Comparison of ENCODE assay signal across 8 cellular contexts in the genomic region with DNA sequence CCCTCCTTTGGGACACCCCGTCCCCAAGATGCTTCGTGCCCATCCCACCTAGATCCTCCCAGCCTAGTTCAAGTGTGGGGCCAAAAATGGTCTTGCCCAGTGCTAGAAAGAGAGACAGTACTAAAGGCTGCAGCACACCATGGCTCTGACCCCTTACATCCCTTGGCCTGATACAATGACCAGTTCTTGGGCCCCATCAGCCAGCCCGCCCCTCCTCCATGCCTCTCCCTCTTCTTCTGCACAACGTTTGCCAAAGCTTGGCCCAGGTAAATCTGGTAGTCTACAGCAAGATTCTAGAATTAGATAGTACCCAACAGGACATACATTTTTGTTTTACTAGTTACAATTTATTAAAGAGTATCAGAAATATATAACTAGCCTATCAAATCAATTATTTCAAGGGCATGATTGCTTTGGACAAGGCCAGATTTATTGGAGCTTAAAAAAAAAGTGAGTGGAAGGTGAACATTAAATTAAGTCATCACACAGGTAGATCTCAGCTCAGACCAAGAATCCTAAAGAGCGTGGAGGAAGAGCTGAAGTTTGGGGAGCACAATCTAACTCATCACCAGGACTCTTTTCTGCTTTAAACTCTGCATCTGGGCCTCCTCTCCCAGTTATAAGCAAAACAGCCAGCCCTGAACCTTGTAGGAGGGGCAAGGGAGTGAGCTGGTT.
A peak's percentile ranks its signal among the peaks of the same experiment; 100 is the strongest.
DNase-seq lines count a peak whose midpoint lies in the region; ATAC-seq and TF ChIP-seq lines count a peak whose summit lies in the region.
"Had no signal": no experiment of that assay in that cellular context is flagged by ENCODE, and none has a peak within 500 bp of the region (broad histone marks: within the 10 kb centered on the region; RNA-seq: fewer than 3 reads in every experiment).

No MANE protein-coding gene starts in this region.

- H3K4ac ChIP-seq in H9 (ENCODE audit: low read depth, low read length) = no peak overlapping the region

- H3K4me3 ChIP-seq in left lung (no peak overlapping the region), smooth muscle cell (no peak overlapping the region)

- H2BK15ac ChIP-seq in H9 (ENCODE audit: low read depth, low read length) = no peak overlapping the region

- H3K27me3 ChIP-seq in H9 (ENCODE audit: insufficient read depth, low read length) (no peaks in the 10 kb centered on the region), left lung (no peaks in the 10 kb centered on the region), smooth muscle cell (ENCODE audit: low read depth) (no peaks in the 10 kb centered on the region)

- no peaks in the 10 kb centered on the region for H3K9me3 Mint-ChIP-seq in H9
- no peaks in the 10 kb centered on the region for H3K9me3 Mint-ChIP-seq in activated B cell treated with CpG ODN at 0.5 μM for 24 hours

- H3K4me1 ChIP-seq in H9 (ENCODE audit: insufficient read depth, low read length) (peaks cover 2% of the 10 kb centered on the region; the same call in 1 of the 2 replicates), left lung (peaks cover 49 to 88% of the 10 kb centered on the region in 2 donors), smooth muscle cell (ENCODE audit: low read depth) (peaks cover 30% of the 10 kb centered on the region)

- H2AFZ ChIP-seq in H9 (ENCODE audit: low read length) = no peak overlapping the region
- H2AFZ ChIP-seq in smooth muscle cell (ENCODE audit: low read depth) = no peak overlapping the region

- H3K4me3 Mint-ChIP-seq in H9 = no peak overlapping the region
- peak overlapping the region; percentile 38 for H3K4me3 Mint-ChIP-seq in activated B cell treated with CpG ODN at 0.5 μM for 24 hours

- peaks cover 5 to 23% (median 17%) of the 10 kb centered on the region in 3 experiments; a peak in 6 of 7 replicates for H3K36me3 Mint-ChIP-seq in H9 (ENCODE audit: insufficient read depth in 1 of 3, low read depth in 3 of 3)
- H3K36me3 Mint-ChIP-seq in activated B cell treated with CpG ODN at 0.5 μM for 24 hours (ENCODE audit: low read depth) = no peaks in the 10 kb centered on the region

- H4K20me1 ChIP-seq in H9 (ENCODE audit: control insufficient read depth, insufficient read depth, insufficient read length) = no peaks in the 10 kb centered on the region
- peaks cover 77% of the 10 kb centered on the region for H4K20me1 ChIP-seq in smooth muscle cell (ENCODE audit: low read depth)

- WGBS in H9 (ENCODE audit: extremely low coverage, insufficient read length, low lambda C conversion rate) = no CpG with 5 or more reads among the region's 5 CpGs
- WGBS in smooth muscle cell (ENCODE audit: low lambda C conversion rate) = 87% methylated on average over 5 of the region's 5 CpGs

- no peak overlapping the region for H2BK20ac ChIP-seq in H9 (ENCODE audit: low read depth, low read length, poor library complexity, severe bottlenecking)

- H3K4me2 ChIP-seq in H9 (ENCODE audit: insufficient read depth, insufficient read length, low read length) (no peak overlapping the region), smooth muscle cell (peak overlapping the region; percentile 18)

- TF ChIP-seq CTCF in H9 (conservative IDR thresholded peaks at IDR 0.05) (no peak), activated B cell treated with CpG ODN at 0.5 μM for 24 hours (IDR thresholded peaks at IDR 0.05) (no peak), left lung (IDR thresholded peaks at IDR 0.05) (no peak), smooth muscle cell (IDR thresholded peaks at IDR 0.05; ENCODE audit: borderline replicate concordance, insufficient read depth, poor library complexity, severe bottlenecking) (no peak)

- H3K56ac ChIP-seq in H9 (ENCODE audit: insufficient read length, low read depth, low read length) = no peak overlapping the region

- H3K18ac ChIP-seq in H9 (ENCODE audit: insufficient read length, low read depth, low read length) = no peak overlapping the region

- no peak overlapping the region for H4K5ac ChIP-seq in H9 (ENCODE audit: insufficient read length, low read depth, low read length)

- H3K4me1 Mint-ChIP-seq in H9 (peaks cover 55 to 66% of the 10 kb centered on the region in 2 experiments), activated B cell treated with CpG ODN at 0.5 μM for 24 hours (peaks cover 29% of the 10 kb centered on the region)

- no peak overlapping the region for H2BK12ac ChIP-seq in H9 (ENCODE audit: insufficient read length, low read depth, low read length)

- no peak overlapping the region for H2BK120ac ChIP-seq in H9 (ENCODE audit: low read depth, low read length, poor library complexity, severe bottlenecking)

- no peak overlapping the region for H4K91ac ChIP-seq in H9 (ENCODE audit: insufficient read length, low read depth, low read length)

- H4K8ac ChIP-seq in H9 (replicated peaks; ENCODE audit: insufficient read length, low read depth, low read length) = no peak overlapping the region

- intact Hi-C loops in activated B cell treated with CpG ODN at 0.5 μM for 24 hours (cut with micrococcal nuclease) = no loop called here
- intact Hi-C loops in left lung (cut with DNase I) = no loop called here

- H2AK5ac ChIP-seq in H9 (ENCODE audit: insufficient read length, low read length) = no peak overlapping the region

- H3K27ac Mint-ChIP-seq in H9 = peak overlapping the region; percentile 29 to 72 (median 65); a peak in 5 of 7 replicates
- no peak overlapping the region for H3K27ac Mint-ChIP-seq in activated B cell treated with CpG ODN at 0.5 μM for 24 hours

- no peaks in the 10 kb centered on the region for H3K23me2 ChIP-seq in H9 (ENCODE audit: insufficient read length, low read depth, low read length, poor library complexity, severe bottlenecking)

- ATAC-seq in activated B cell treated with CpG ODN at 0.5 μM for 24 hours (ENCODE audit: low read depth) (no peak), left lung (no peak)

- H3T11ph ChIP-seq in H9 (ENCODE audit: low read length) = no peak overlapping the region

- peaks cover 2% of the 10 kb centered on the region for H3K79me1 ChIP-seq in H9 (ENCODE audit: insufficient read depth, low read depth, low read length, poor library complexity, severe bottlenecking)

- H3K14ac ChIP-seq in H9 (ENCODE audit: insufficient read depth, low read length) = no peak overlapping the region

- H3K27ac ChIP-seq in H9 (ENCODE audit: insufficient read length, low read depth, low read length) (no peak overlapping the region), left lung (peak overlapping the region; percentile 67 to 73), smooth muscle cell (ENCODE audit: low read depth) (peak overlapping the region; percentile 93)

- peaks cover 12% of the 10 kb centered on the region for H3F3A ChIP-seq in smooth muscle cell (ENCODE audit: low read depth)

- no peak overlapping the region for H3K9ac ChIP-seq in H9 (ENCODE audit: extremely low read depth, insufficient read length, low read length)
- peak overlapping the region; percentile 55 for H3K9ac ChIP-seq in smooth muscle cell (ENCODE audit: low read depth)

- DNase-seq in H9 = no peak
- DNase-seq in activated B cell treated with CpG ODN at 0.5 μM for 24 hours = no peak
- no peak for DNase-seq in left lung
- DNase-seq in smooth muscle cell (lab: John Stamatoyannopoulos, UW; ENCODE audit: unreplicated experiment) = no peak
- no peak for DNase-seq in hypothalamus (lab: John Stamatoyannopoulos, UW)
- no peak for DNase-seq in dermis blood vessel endothelial cell
- no peak for DNase-seq in NCI-H187 (lab: John Stamatoyannopoulos, UW)
- DNase-seq: NCI-H510A treated with DMSO at 0.1 percent for 48 hours had no signal

- no peak overlapping the region for H3K23ac ChIP-seq in H9 (ENCODE audit: insufficient read length, low read depth, low read length)

- POLR2A ChIA-PET in activated B cell treated with CpG ODN at 0.5 μM for 24 hours (lab: Charles Lee) = no interaction called here

- no peak overlapping the region for H2BK5ac ChIP-seq in H9 (ENCODE audit: insufficient read length, low read length)

- H3K79me2 ChIP-seq in H9 (ENCODE audit: insufficient read depth, low read length) = no peaks in the 10 kb centered on the region
- peaks cover 62% of the 10 kb centered on the region for H3K79me2 ChIP-seq in smooth muscle cell (ENCODE audit: low read depth)

- no peaks in the 10 kb centered on the region for H3K9me3 ChIP-seq in H9 (ENCODE audit: control insufficient read depth, low read depth, low read length)
- H3K9me3 ChIP-seq in left lung = no peaks in the 10 kb centered on the region
- H3K9me3 ChIP-seq in smooth muscle cell (replicated peaks; ENCODE audit: low read depth) = no peaks in the 10 kb centered on the region

- peaks cover 0 to 31% of the 10 kb centered on the region in 2 donors for H3K36me3 ChIP-seq in left lung
- H3K36me3 ChIP-seq in smooth muscle cell (ENCODE audit: low read depth) = no peaks in the 10 kb centered on the region

- CTCF ChIA-PET in activated B cell treated with CpG ODN at 0.5 μM for 24 hours (lab: Charles Lee) = no interaction called here

- H3K27me3 Mint-ChIP-seq in H9 (ENCODE audit: low read depth) (no peaks in the 10 kb centered on the region), activated B cell treated with CpG ODN at 0.5 μM for 24 hours (peaks cover 19% of the 10 kb centered on the region)
